8 cellular contexts compared by ENCODE assay signal in genomic region chr11:75241036-75241905, GRCh38. TPM values are rescaled to one million over a fixed set of nuclear protein-coding genes. Genes with fewer than 3 reads are reported as not detected.
DNase-seq lines count a peak whose midpoint lies in the region; ATAC-seq and TF ChIP-seq lines count a peak whose summit lies in the region.

No MANE protein-coding gene starts in this region.

- H3K27ac ChIP-seq in CD4-positive, alpha-beta memory T cell (ENCODE audit: low read depth, low read length): no peak overlapping the region
- H3K27ac ChIP-seq in OCI-LY7 (ENCODE audit: low read depth, low read length, poor library complexity, severe bottlenecking): no peak overlapping the region
- H3K27ac ChIP-seq in neural cell (ENCODE audit: low read length): no peak overlapping the region

- no peaks in the 10 kb centered on the region for H3K36me3 Mint-ChIP-seq in CD4-positive, alpha-beta memory T cell

- H3K27me3 Mint-ChIP-seq in CD4-positive, alpha-beta memory T cell: peaks cover 24 to 27% of the 10 kb centered on the region in 2 donors

- peaks cover 16% of the 10 kb centered on the region for H3K27me3 ChIP-seq in CD4-positive, alpha-beta memory T cell (ENCODE audit: insufficient read depth, low read length)
- H3K27me3 ChIP-seq in neural cell (ENCODE audit: insufficient read depth, low read depth, low read length): peaks cover 47% of the 10 kb centered on the region

- peak overlapping the region in 1 of 2 donors; percentile 47 for H3K4me3 ChIP-seq in CD4-positive, alpha-beta memory T cell (ENCODE audit: low read length in 2 of 2)
- no peak overlapping the region for H3K4me3 ChIP-seq in OCI-LY7 (ENCODE audit: low read depth, low read length, poor library complexity, severe bottlenecking)
- H3K4me3 ChIP-seq in fibroblast of pulmonary artery (replicated peaks; ENCODE audit: low read depth, low read length): peak overlapping the region; percentile 45
- H3K4me3 ChIP-seq in neural cell (ENCODE audit: low read length): peak overlapping the region; percentile 73

- peak; percentile 78 for ATAC-seq in GM19468 (IDR thresholded peaks at IDR 0.05; ENCODE audit: extremely low read depth, unreplicated experiment)

- no peaks in the 10 kb centered on the region for H4K20me1 ChIP-seq in OCI-LY7 (ENCODE audit: insufficient read depth, low read length)
- H4K20me1 ChIP-seq in neural cell (ENCODE audit: insufficient read depth): no peaks in the 10 kb centered on the region

- intact Hi-C loops in CD4-positive, alpha-beta memory T cell (cut with micrococcal nuclease): loop anchor here (1.0 to 5.0 kb wide), 3 partner anchors 36 to 312 kb away; no protein-coding TSS in a partner anchor
- intact Hi-C loops in OCI-LY7 (cut with micrococcal nuclease; ENCODE audit: unreplicated experiment): no loop called here

- no peaks in the 10 kb centered on the region for H3K9me2 ChIP-seq in OCI-LY7 (ENCODE audit: insufficient read depth, low read length)
- no peaks in the 10 kb centered on the region for H3K9me2 ChIP-seq in neural cell (ENCODE audit: insufficient read depth, low read length)

- H3K36me3 ChIP-seq in CD4-positive, alpha-beta memory T cell (ENCODE audit: insufficient read depth, low read length): no peaks in the 10 kb centered on the region
- H3K36me3 ChIP-seq in OCI-LY7 (ENCODE audit: insufficient read depth, low read length) (no peaks in the 10 kb centered on the region), neural cell (ENCODE audit: insufficient read depth, low read length) (no peaks in the 10 kb centered on the region)

- H3K4me2 ChIP-seq in OCI-LY7 (ENCODE audit: low read length) (no peak overlapping the region), neural cell (ENCODE audit: low read length) (no peak overlapping the region)

- H3K9me3 ChIP-seq in CD4-positive, alpha-beta memory T cell (ENCODE audit: control insufficient read depth in 1 of 2, low read length in 2 of 2): no peaks in the 10 kb centered on the region
- H3K9me3 ChIP-seq in OCI-LY7 (ENCODE audit: low read length) (no peaks in the 10 kb centered on the region), neural cell (ENCODE audit: low read length) (no peaks in the 10 kb centered on the region)

- no peaks in the 10 kb centered on the region for H3F3A ChIP-seq in neural cell (ENCODE audit: insufficient read depth, low read length, poor library complexity, severe bottlenecking)

- TF ChIP-seq CTCF in OCI-LY7 (conservative IDR thresholded peaks at IDR 0.05; ENCODE audit: low read length) (peak; percentile 58), fibroblast of pulmonary artery (IDR thresholded peaks at IDR 0.05; ENCODE audit: low read length, missing control alignments) (peak; percentile 37), neural cell (IDR thresholded peaks at IDR 0.05; ENCODE audit: poor library complexity, severe bottlenecking) (peak; percentile 100)

- POLR2A ChIA-PET in CD4-positive, alpha-beta memory T cell (lab: Charles Lee; ENCODE audit: partially characterized antibody): interaction anchor here (1.0 to 3.2 kb wide), 12 partner anchors 10 to 292 kb away, joined by 3 to 25 read pairs (median 4); partner anchors contain the start of gene SPCS2
- POLR2A ChIA-PET in OCI-LY7 (lab: Charles Lee): no interaction called here

- H3K4me1 ChIP-seq in CD4-positive, alpha-beta memory T cell (ENCODE audit: insufficient read depth, low read length): peaks cover 14% of the 10 kb centered on the region
- no peaks in the 10 kb centered on the region for H3K4me1 ChIP-seq in OCI-LY7 (ENCODE audit: insufficient read depth, low read length, poor library complexity, severe bottlenecking)

- DNase-seq in CD4-positive, alpha-beta memory T cell: peak; percentile 76 to 90 (median 86)
- DNase-seq in HT-29 (ENCODE audit: low spot score) (peak; percentile 80), OCI-LY7 (ENCODE audit: low spot score) (peak; percentile 49), fibroblast of pulmonary artery (ENCODE audit: low read depth) (peak; percentile 85)
- DNase-seq in activated T-helper 1 cell treated with anti-CD3 and anti-CD28 coated beads, Interleukin-2, amount 50 U/mL, for 16 hours (ENCODE audit: low read depth in 1 of 2, low spot score in 1 of 2): peak; percentile 73 to 82
- DNase-seq in stimulated activated naive CD4-positive, alpha-beta T cell (lab: John Stamatoyannopoulos, UW): peak; percentile 68 to 92 (median 80)

- H2AFZ ChIP-seq in OCI-LY7 (ENCODE audit: low read length) (no peak overlapping the region), neural cell (ENCODE audit: low read depth, low read length) (peak overlapping the region; percentile 45)

- TF ChIP-seq EP300 in neural cell (conservative IDR thresholded peaks at IDR 0.05; ENCODE audit: poor library complexity, severe bottlenecking): peak; percentile 56

- H3K4me3 Mint-ChIP-seq in CD4-positive, alpha-beta memory T cell: peak overlapping the region in 7 of 8 donors; percentile 67 to 82 (median 73)

- H3K9me3 Mint-ChIP-seq in CD4-positive, alpha-beta memory T cell: no peaks in the 10 kb centered on the region

- peak overlapping the region in 1 of 7 donors; percentile 87 for H3K27ac Mint-ChIP-seq in CD4-positive, alpha-beta memory T cell

- H3K4me1 Mint-ChIP-seq in CD4-positive, alpha-beta memory T cell: peaks cover 1 to 16% (median 5%) of the 10 kb centered on the region in 4 donors

- no TSS peak for BruUV-seq in OCI-LY7 (replicated peaks; lab: Mats Ljungman, UMichigan)

- peak; percentile 74 for TF ChIP-seq RAD21 in neural cell (conservative IDR thresholded peaks at IDR 0.05)

- H3K79me2 ChIP-seq in OCI-LY7 (ENCODE audit: insufficient read depth, low read depth, low read length): no peaks in the 10 kb centered on the region
- H3K79me2 ChIP-seq in neural cell (replicated peaks; ENCODE audit: insufficient read depth, low read length): no peaks in the 10 kb centered on the region

- CTCF ChIA-PET in CD4-positive, alpha-beta memory T cell (lab: Charles Lee; ENCODE audit: partially characterized antibody): interaction anchor here (0.7 to 17.1 kb wide), 21 partner anchors 8 to 311 kb away, joined by 3 to 567 read pairs (median 4); no protein-coding TSS in a partner anchor
- CTCF ChIA-PET in OCI-LY7 (lab: Charles Lee; ENCODE audit: unreplicated experiment): no interaction called here

- H3K9ac ChIP-seq in neural cell (ENCODE audit: low read length): peak overlapping the region; percentile 74

TF ChIP-seq in neural cell, 6 proteins besides CTCF, POLR2A, EP300 and RAD21:
- TF ChIP-seq MXI1 (conservative IDR thresholded peaks at IDR 0.05; ENCODE audit: poor library complexity, severe bottlenecking) (peak; percentile 60), REST (IDR thresholded peaks at IDR 0.05; ENCODE audit: borderline replicate concordance) (peak; percentile 34), POLR2AphosphoS5 (IDR thresholded peaks at IDR 0.05) (peak; percentile 47), SMC3 (conservative IDR thresholded peaks at IDR 0.05; ENCODE audit: poor library complexity) (peak; percentile 85), TAF1 (IDR thresholded peaks at IDR 0.05; ENCODE audit: low read depth) (no peak), EZH2 (IDR thresholded peaks at IDR 0.05; ENCODE audit: borderline replicate concordance, insufficient read depth, low read length, poor library complexity, severe bottlenecking) (no peak)

RNA-seq across cellular contexts. Expression of gene TPBGL, which starts 0.7 kb away (rescaled TPM):
- total RNA-seq in CD4-positive, alpha-beta memory T cell: under 1 TPM; 0.15 to 0.22 TPM
- polyA plus RNA-seq in CD4-positive, alpha-beta memory T cell: under 1 TPM; 0.10 to 0.30 TPM
- not detected in 2 replicates for total RNA-seq in HT-29 (2014; rRNA removed; shearing (Covaris generic))
- total RNA-seq in OCI-LY7 (2014; rRNA removed; shearing (Covaris generic)): not detected in 2 replicates
- not detected in 2 replicates for total RNA-seq in OCI-LY7 (2022)
- not detected in 2 replicates for polyA plus RNA-seq in neural cell
- polyA minus RNA-seq in neural cell: 0.35 and 0.49 TPM in 2 replicates

Comparison
In these comparisons a context has a peak if more than half of its experiments do, and no peak if none do; other contexts are left out.
1. CTCF ChIP-seq: peak in every context shown above with its lines; median percentile 100 in neural cell; 58 in OCI-LY7; 37 in fibroblast of pulmonary artery.